Comparison of ENCODE assay signal across 11 cellular contexts in the genomic region with DNA sequence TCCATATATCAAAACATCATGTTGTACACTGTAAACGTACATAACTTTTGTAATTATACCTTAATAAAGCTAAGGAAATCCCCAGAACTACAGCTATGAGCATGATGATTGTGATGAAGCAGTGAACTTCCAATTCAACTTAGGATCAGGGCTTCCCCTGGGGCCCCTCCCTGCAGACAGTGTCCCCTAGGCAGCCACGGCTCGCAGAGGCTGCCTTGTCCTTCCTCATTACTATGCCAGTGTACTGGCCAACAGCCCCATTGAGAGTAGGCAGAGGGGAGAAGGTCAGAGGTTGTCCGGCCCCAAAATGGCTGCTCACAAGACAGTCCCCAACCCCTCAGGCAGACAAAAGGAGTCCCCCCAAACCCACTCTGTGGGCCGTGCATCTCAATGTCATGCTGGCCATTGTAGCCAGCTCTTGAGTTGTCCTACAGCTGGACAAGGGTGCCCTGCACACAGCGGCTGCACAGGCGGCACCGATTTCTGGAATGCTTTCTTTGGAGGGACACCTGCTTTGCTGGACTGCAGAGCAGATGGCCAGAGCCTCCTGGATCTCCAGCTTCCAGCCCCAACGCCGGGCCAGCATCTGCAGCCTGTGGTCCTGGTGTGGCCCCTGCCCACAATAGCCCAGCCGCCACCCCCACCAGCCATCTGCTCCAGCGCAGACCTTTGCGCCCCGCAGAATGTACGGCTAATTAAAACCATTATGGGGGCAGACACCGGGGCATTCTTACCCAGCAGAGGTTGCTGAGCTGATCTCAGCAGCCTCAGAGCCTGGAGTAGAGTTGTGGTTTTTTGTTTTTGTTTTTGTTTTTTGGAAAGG. TPM values are rescaled to one million over a fixed set of nuclear protein-coding genes. Genes with fewer than 3 reads are reported as not detected.
DNase-seq lines count a peak whose midpoint lies in the region; ATAC-seq and TF ChIP-seq lines count a peak whose summit lies in the region.
"Had no signal": no experiment of that assay in that cellular context is flagged by ENCODE, and none has a peak within 500 bp of the region (broad histone marks: within the 10 kb centered on the region; RNA-seq: fewer than 3 reads in every experiment).

No MANE protein-coding gene starts in this region.

- no peaks in the 10 kb centered on the region for H3K27me3 ChIP-seq in neural progenitor cell
- no peaks in the 10 kb centered on the region for H3K27me3 ChIP-seq in uterus

- no peak for ATAC-seq in GM21723 (IDR thresholded peaks at IDR 0.05; ENCODE audit: unreplicated experiment)

- H3K36me3 ChIP-seq in neural progenitor cell (no peaks in the 10 kb centered on the region), uterus (no peaks in the 10 kb centered on the region)

- H3K9me3 ChIP-seq in neural progenitor cell (ENCODE audit: low read depth): no peaks in the 10 kb centered on the region
- H3K9me3 ChIP-seq in uterus: no peaks in the 10 kb centered on the region

- peaks cover 47% of the 10 kb centered on the region for H3K4me1 Mint-ChIP-seq in neural progenitor cell

- no peaks in the 10 kb centered on the region for H4K20me1 ChIP-seq in neural progenitor cell (ENCODE audit: low read depth)

- H3K4me2 ChIP-seq in neural progenitor cell: peak overlapping the region; percentile 67

- H3K27me3 Mint-ChIP-seq in neural progenitor cell (ENCODE audit: insufficient read depth, low read depth): peaks cover 4% of the 10 kb centered on the region

- no peaks in the 10 kb centered on the region for H3K79me2 ChIP-seq in neural progenitor cell (ENCODE audit: low read depth)

- H3K4me3 ChIP-seq in neural progenitor cell (no peak overlapping the region), uterus (no peak overlapping the region)

- H2AFZ ChIP-seq in neural progenitor cell (replicated peaks): no peak overlapping the region

- H3K36me3 Mint-ChIP-seq in neural progenitor cell: peaks cover 18% of the 10 kb centered on the region

- peak overlapping the region; percentile 48 for H3K27ac ChIP-seq in cingulate gyrus (ENCODE audit: low read depth, low read length)
- H3K27ac ChIP-seq in neural progenitor cell: peak overlapping the region; percentile 94
- H3K27ac ChIP-seq in uterus: no peak overlapping the region
- H3K27ac ChIP-seq: 22Rv1 had no signal

- intact Hi-C loops in uterus (cut with DNase I; ENCODE audit: low total_unique reads): loop anchor here (10.0 kb wide), 1 partner anchor 180 kb away; no protein-coding TSS in a partner anchor

- H3K4me1 ChIP-seq in neural progenitor cell (peaks cover 58% of the 10 kb centered on the region), uterus (no peaks in the 10 kb centered on the region)

- H3K27ac Mint-ChIP-seq in neural progenitor cell: peak overlapping the region; percentile 21

- no peak overlapping the region for H3K9ac ChIP-seq in neural progenitor cell

- TF ChIP-seq POLR2A in uterus (IDR thresholded peaks at IDR 0.05): no peak

- peak; percentile 21 for DNase-seq in DMS 273 (lab: John Stamatoyannopoulos, UW; ENCODE audit: unreplicated experiment)
- no peak for DNase-seq in DMS 273 treated with DMSO at 0.1 percent for 48 hours (lab: John Stamatoyannopoulos, UW)
- peak; percentile 39 for DNase-seq in NCI-H82 treated with DMSO at 0.1 percent for 48 hours (lab: John Stamatoyannopoulos, UW; ENCODE audit: unreplicated experiment)
- DNase-seq in neural progenitor cell (ENCODE audit: low spot score): peak; percentile 43
- DNase-seq in uterus: no peak
- no peak for DNase-seq in amniotic stem cell (lab: John Stamatoyannopoulos, UW)
- DNase-seq: DMS79; NK-92 treated with Interleukin-12 subunit alpha and Interleukin-12 subunit beta, amount 100 ng/mL, for 24 hours had no signal

- H3K4me3 Mint-ChIP-seq in neural progenitor cell: no peak overlapping the region

- TF ChIP-seq CTCF in neural progenitor cell (IDR thresholded peaks at IDR 0.05) (no peak), uterus (IDR thresholded peaks at IDR 0.05) (no peak)

- H3K9me3 Mint-ChIP-seq in neural progenitor cell: no peaks in the 10 kb centered on the region

- H3F3A ChIP-seq in neural progenitor cell (ENCODE audit: low read depth): peaks cover 44% of the 10 kb centered on the region

RNA-seq across cellular contexts. Expression of a gene that starts 46.1 kb away (rescaled TPM):
- total RNA-seq in neural progenitor cell (ENCODE audit: low replicate concordance): 34.7 and 49.0 TPM in 2 replicates
- total RNA-seq in uterus: 10 to 100 TPM in 3 of 4 donors, 1 to 10 TPM in 1; 8.8 to 45.6 (median 34.2) TPM

Comparison
In these comparisons a context has a peak if more than half of its experiments do, and no peak if none do; other contexts are left out.
1. DNase-seq: peak in DMS 273 (single experiment), NCI-H82 treated with DMSO at 0.1 percent for 48 hours (single experiment) and neural progenitor cell (single experiment); none in DMS 273 treated with DMSO at 0.1 percent for 48 hours (single experiment), uterus (0 of 2) and amniotic stem cell (single experiment).
2. H3K27ac ChIP-seq: peak in cingulate gyrus (single experiment) and neural progenitor cell (single experiment); none in uterus (0 of 2).